14 cellular contexts compared by ENCODE assay signal in the genomic region with DNA sequence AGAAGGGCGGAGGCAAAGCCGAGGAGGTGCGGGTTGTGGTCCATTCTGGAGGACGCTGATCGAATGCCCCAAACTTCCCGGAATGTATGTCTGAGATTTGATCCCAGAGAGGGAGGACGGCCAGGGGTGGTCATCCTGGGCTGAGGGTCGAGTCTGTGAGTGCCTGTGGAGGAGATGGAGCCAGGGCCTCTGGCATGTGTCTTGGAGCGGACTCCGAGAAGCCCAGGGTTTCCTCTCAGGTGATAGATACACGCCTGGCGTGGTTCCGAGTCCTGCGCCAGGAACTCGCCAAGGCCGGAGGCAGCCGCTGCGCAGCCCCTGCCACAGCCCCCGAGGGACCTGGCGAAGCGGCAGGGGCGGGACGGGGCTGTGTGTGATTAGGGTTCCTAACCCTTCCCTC. TPM values are rescaled to one million over a fixed set of nuclear protein-coding genes. Genes with fewer than 3 reads are reported as not detected.
DNase-seq lines count a peak whose midpoint lies in the region; ATAC-seq and TF ChIP-seq lines count a peak whose summit lies in the region.
"Had no signal": no experiment of that assay in that cellular context is flagged by ENCODE, and none has a peak within 500 bp of the region (broad histone marks: within the 10 kb centered on the region; RNA-seq: fewer than 3 reads in every experiment).

No MANE protein-coding gene starts in this region.

- peak overlapping the region; percentile 41 for H4K91ac ChIP-seq in trophoblast cell (ENCODE audit: low read depth, low read length)

- H3K23ac ChIP-seq in trophoblast cell (ENCODE audit: low read length): no peak overlapping the region

- H4K8ac ChIP-seq in trophoblast cell (ENCODE audit: low read depth, low read length): peak overlapping the region; percentile 80

- H3K4me3 ChIP-seq in AG09309 (ENCODE audit: control insufficient read depth, low read depth, low read length): peak overlapping the region; percentile 76
- peak overlapping the region; percentile 81 for H3K4me3 ChIP-seq in left ventricle myocardium inferior
- H3K4me3 ChIP-seq in trophoblast cell (ENCODE audit: low read depth, low read length): peak overlapping the region; percentile 65
- H3K4me3 ChIP-seq: neural progenitor cell had no signal

- no peak overlapping the region for H3K4ac ChIP-seq in trophoblast cell (ENCODE audit: low read depth, low read length)

- no peak overlapping the region for H2BK5ac ChIP-seq in trophoblast cell (ENCODE audit: low read depth, low read length, poor library complexity)

- intact Hi-C loops in left ventricle myocardium inferior (cut with micrococcal nuclease): no loop called here
- intact Hi-C loops in activated CD4-positive, alpha-beta memory T cell treated with anti-CD3 and anti-CD28 coated beads for 36 hours (cut with micrococcal nuclease): no loop called here

- H3K18ac ChIP-seq in trophoblast cell (ENCODE audit: low read length): no peak overlapping the region

- no peak overlapping the region for H2AK5ac ChIP-seq in trophoblast cell (ENCODE audit: low read length)

- H4K12ac ChIP-seq in trophoblast cell (ENCODE audit: low read depth, low read length): no peak overlapping the region

- H2BK120ac ChIP-seq in trophoblast cell (ENCODE audit: insufficient read depth, low read length, poor library complexity): no peak overlapping the region

- DNase-seq in AG09309 (ENCODE audit: low read depth) (no peak), astrocyte of the hippocampus (ENCODE audit: low read depth, low spot score) (peak; percentile 67), left ventricle myocardium inferior (peak; percentile 30), trophoblast cell (no peak), NCI-H446 treated with DMSO at 0.1 percent for 48 hours (lab: John Stamatoyannopoulos, UW) (no peak), inferior parietal cortex (ENCODE audit: extremely low spot score) (no peak)
- no peak for DNase-seq in activated CD4-positive, alpha-beta memory T cell treated with anti-CD3 and anti-CD28 coated beads for 36 hours
- DNase-seq: CD4-positive, CD25-positive, alpha-beta regulatory T cell; HFFc6; T-helper 17 cell had no signal

- CTCF ChIA-PET in activated CD4-positive, alpha-beta memory T cell treated with anti-CD3 and anti-CD28 coated beads for 36 hours (lab: Charles Lee): no interaction called here

- H2AFZ ChIP-seq in trophoblast cell (ENCODE audit: insufficient read depth, low read length, poor library complexity): peak overlapping the region; percentile 33
- H2AFZ ChIP-seq: neural progenitor cell had no signal

- no CpG with 5 or more reads among the region's 23 CpGs for WGBS in trophoblast cell (ENCODE audit: extremely low coverage, insufficient coverage, insufficient read length)

- no peak overlapping the region for H3K4me3 Mint-ChIP-seq in activated CD4-positive, alpha-beta memory T cell treated with anti-CD3 and anti-CD28 coated beads for 36 hours
- H3K4me3 Mint-ChIP-seq: CD4-positive, CD25-positive, alpha-beta regulatory T cell; HFFc6; neural progenitor cell; T-helper 17 cell had no signal

- H3K27me3 ChIP-seq in left ventricle myocardium inferior (ENCODE audit: low read depth) (no peaks in the 10 kb centered on the region), trophoblast cell (ENCODE audit: insufficient read depth, low read length) (no peaks in the 10 kb centered on the region)
- H3K27me3 ChIP-seq: neural progenitor cell had no signal

- peak overlapping the region; percentile 15 for H3K14ac ChIP-seq in trophoblast cell (ENCODE audit: low read length)

- no peak overlapping the region for H3K9ac ChIP-seq in trophoblast cell (ENCODE audit: low read length)
- H3K9ac ChIP-seq: neural progenitor cell had no signal

- H3K36me3 ChIP-seq in left ventricle myocardium inferior (peaks cover 57% of the 10 kb centered on the region), trophoblast cell (ENCODE audit: control insufficient read depth in 1 of 2, insufficient read depth in 2 of 2, low read length in 2 of 2) (no peaks in the 10 kb centered on the region)
- H3K36me3 ChIP-seq: neural progenitor cell had no signal

- H2BK12ac ChIP-seq in trophoblast cell (ENCODE audit: low read length): no peak overlapping the region

- H3K4me1 Mint-ChIP-seq in activated CD4-positive, alpha-beta memory T cell treated with anti-CD3 and anti-CD28 coated beads for 36 hours (ENCODE audit: low read depth): no peaks in the 10 kb centered on the region
- H3K4me1 Mint-ChIP-seq: CD4-positive, CD25-positive, alpha-beta regulatory T cell; neural progenitor cell; T-helper 17 cell had no signal

- peak overlapping the region; percentile 60 for H3K4me2 ChIP-seq in trophoblast cell (ENCODE audit: low read length)
- H3K4me2 ChIP-seq: neural progenitor cell had no signal

- ATAC-seq in GM19397 (IDR thresholded peaks at IDR 0.05; ENCODE audit: unreplicated experiment): no peak
- ATAC-seq: T-helper 17 cell had no signal

- peak overlapping the region; percentile 87 for H3K27ac ChIP-seq in left ventricle myocardium inferior (replicated peaks)
- no peak overlapping the region for H3K27ac ChIP-seq in trophoblast cell (ENCODE audit: low read depth, low read length)
- H3K27ac ChIP-seq: epithelial cell of prostate, neural progenitor cell had no signal

- H3K9me3 ChIP-seq in left ventricle myocardium inferior (replicated peaks) (peaks cover 57% of the 10 kb centered on the region), trophoblast cell (ENCODE audit: insufficient read depth, low read depth, low read length) (peaks cover 53% of the 10 kb centered on the region)

- peaks cover 27% of the 10 kb centered on the region for H3K27me3 Mint-ChIP-seq in activated CD4-positive, alpha-beta memory T cell treated with anti-CD3 and anti-CD28 coated beads for 36 hours
- H3K27me3 Mint-ChIP-seq: CD4-positive, CD25-positive, alpha-beta regulatory T cell; T-helper 17 cell had no signal

- peaks cover 7% of the 10 kb centered on the region for H3K79me1 ChIP-seq in trophoblast cell (ENCODE audit: low read length)

- H3K4me1 ChIP-seq in left ventricle myocardium inferior: peaks cover 20% of the 10 kb centered on the region
- peaks cover 0 to 5% of the 10 kb centered on the region in 2 experiments for H3K4me1 ChIP-seq in trophoblast cell (ENCODE audit: control insufficient read depth in 1 of 2, insufficient read depth in 2 of 2, low read length in 2 of 2)
- H3K4me1 ChIP-seq: neural progenitor cell had no signal

- TF ChIP-seq CTCF in AG09309 (IDR thresholded peaks at IDR 0.05; ENCODE audit: control insufficient read depth, insufficient read depth, low read depth, low read length, missing control alignments) (no peak), left ventricle myocardium inferior (IDR thresholded peaks at IDR 0.05; ENCODE audit: borderline replicate concordance) (no peak)

- POLR2A ChIA-PET in activated CD4-positive, alpha-beta memory T cell treated with anti-CD3 and anti-CD28 coated beads for 36 hours (lab: Charles Lee): no interaction called here

- H3K79me2 ChIP-seq in trophoblast cell (ENCODE audit: control insufficient read depth, insufficient read depth, low read length, poor library complexity): peaks cover 2% of the 10 kb centered on the region

- H3K9me3 Mint-ChIP-seq in activated CD4-positive, alpha-beta memory T cell treated with anti-CD3 and anti-CD28 coated beads for 36 hours: peaks cover 84% of the 10 kb centered on the region

- H3K36me3 Mint-ChIP-seq in activated CD4-positive, alpha-beta memory T cell treated with anti-CD3 and anti-CD28 coated beads for 36 hours: peaks cover 35% of the 10 kb centered on the region

- no peak overlapping the region for H3K27ac Mint-ChIP-seq in activated CD4-positive, alpha-beta memory T cell treated with anti-CD3 and anti-CD28 coated beads for 36 hours
- H3K27ac Mint-ChIP-seq: CD4-positive, CD25-positive, alpha-beta regulatory T cell; HFFc6; neural progenitor cell; T-helper 17 cell had no signal

RNA-seq across cellular contexts. Expression of a gene that starts 0.4 kb away (rescaled TPM):
- 2.6 TPM for total RNA-seq in left ventricle myocardium inferior
- 0.60 and 0.68 TPM in 2 replicates for polyA plus RNA-seq in trophoblast cell (2013)
- not detected for total RNA-seq in activated CD4-positive, alpha-beta memory T cell treated with anti-CD3 and anti-CD28 coated beads for 36 hours
- total RNA-seq: HFFc6, HT-29, T-helper 17 cell had no signal
- polyA plus RNA-seq: CD4-positive, CD25-positive, alpha-beta regulatory T cell had no signal

RNA-seq across cellular contexts. Expression of a gene that starts 45.6 kb away (rescaled TPM):
- total RNA-seq in left ventricle myocardium inferior: 0.80 TPM
- polyA plus RNA-seq in trophoblast cell (2013): 0.72 and 0.77 TPM in 2 replicates
- total RNA-seq in activated CD4-positive, alpha-beta memory T cell treated with anti-CD3 and anti-CD28 coated beads for 36 hours: under 1 TPM; 0.27 to 0.40 TPM
- total RNA-seq: HT-29 had no signal

RNA-seq across cellular contexts. Expression of a gene that starts 53.8 kb away (rescaled TPM):
- not detected for total RNA-seq in left ventricle myocardium inferior
- polyA plus RNA-seq in trophoblast cell (2013): 0.06 and 0.07 TPM in 2 replicates
- total RNA-seq in activated CD4-positive, alpha-beta memory T cell treated with anti-CD3 and anti-CD28 coated beads for 36 hours: not detected
- total RNA-seq: CD4-positive, CD25-positive, alpha-beta regulatory T cell; HFFc6; HT-29; T-helper 17 cell had no signal
- polyA plus RNA-seq: CD4-positive, CD25-positive, alpha-beta regulatory T cell had no signal

Comparison
In these comparisons a context has a peak if more than half of its experiments do, and no peak if none do; other contexts are left out.
1. DNase-seq: peak in astrocyte of the hippocampus (single experiment) and left ventricle myocardium inferior (single experiment); none in AG09309 (single experiment), trophoblast cell (0 of 2), NCI-H446 treated with DMSO at 0.1 percent for 48 hours (single experiment), activated CD4-positive, alpha-beta memory T cell treated with anti-CD3 and anti-CD28 coated beads for 36 hours (single experiment) and inferior parietal cortex (single experiment).
2. Peak in every context shown above with its lines, with median percentiles within 50 percentile points of each other: H3K4me3 ChIP-seq.